In genomic region chr1:6823822-6824221, GRCh38 we compare ENCODE assay signal across 23 cellular contexts. TPM values are rescaled to one million over a fixed set of nuclear protein-coding genes. Genes with fewer than 3 reads are reported as not detected.
DNase-seq lines count a peak whose midpoint lies in the region; TF ChIP-seq lines count a peak whose summit lies in the region.
"Had no signal": no experiment of that assay in that cellular context is flagged by ENCODE, and none has a peak within 500 bp of the region (broad histone marks: within the 10 kb centered on the region; RNA-seq: fewer than 3 reads in every experiment).

No MANE protein-coding gene starts in this region.

- TF ChIP-seq POLR2A in testis (IDR thresholded peaks at IDR 0.05) = no peak

- H3K27me3 ChIP-seq in Karpas-422 (ENCODE audit: low read length) (no peaks in the 10 kb centered on the region), mucosa of rectum (ENCODE audit: control insufficient read depth in 2 of 2, insufficient read depth in 2 of 2, low read length in 2 of 2) (no peaks in the 10 kb centered on the region), testis (no peaks in the 10 kb centered on the region), HAP-1 (ENCODE audit: low read depth) (no peaks in the 10 kb centered on the region)
- H3K27me3 ChIP-seq: heart left ventricle, SJSA1 had no signal

- H3K4me1 ChIP-seq in Karpas-422 (ENCODE audit: low read length) = peaks cover 66% of the 10 kb centered on the region
- peaks cover 17 to 37% of the 10 kb centered on the region in 2 donors for H3K4me1 ChIP-seq in mucosa of rectum (ENCODE audit: control insufficient read depth in 2 of 2, insufficient read depth in 2 of 2, low read length in 2 of 2)
- H3K4me1 ChIP-seq in testis = peaks cover 58% of the 10 kb centered on the region
- peaks cover 20% of the 10 kb centered on the region for H3K4me1 ChIP-seq in HAP-1

- H4K20me1 ChIP-seq in Karpas-422 (ENCODE audit: insufficient read depth, low read depth, low read length) = peaks cover 27% of the 10 kb centered on the region

- peaks cover 99% of the 10 kb centered on the region for H3K79me2 ChIP-seq in Karpas-422 (ENCODE audit: low read length)

- H3K27ac ChIP-seq in Karpas-422 (ENCODE audit: low read length) (peak overlapping the region; percentile 34), coronary artery (peak overlapping the region; percentile 33 to 37), mucosa of rectum (ENCODE audit: low read depth in 2 of 2, low read length in 2 of 2) (peak overlapping the region; percentile 24 to 76), testis (peak overlapping the region; percentile 57 to 66)
- H3K27ac ChIP-seq: epithelial cell of prostate, heart left ventricle, SJSA1 had no signal

- no peaks in the 10 kb centered on the region for H3K9me2 ChIP-seq in Karpas-422 (replicated peaks; ENCODE audit: insufficient read depth, low read length)

- in situ Hi-C loops in HAP-1 (cut with MboI; ENCODE audit: low sequenced_read_pairs) = no loop called here

- no peak for DNase-seq in Karpas-422
- no peak for DNase-seq in coronary artery (ENCODE audit: low spot score)
- DNase-seq in testis = no peak
- no peak for DNase-seq in NCI-H526 (lab: John Stamatoyannopoulos, UW)
- DNase-seq in NCI-H1930 (lab: John Stamatoyannopoulos, UW) = no peak
- no peak for DNase-seq in DMS153 (lab: John Stamatoyannopoulos, UW)
- DNase-seq in HAP-1 (ENCODE audit: low spot score in 2 of 2) = no peak
- DNase-seq: activated CD4-positive, alpha-beta memory T cell treated with anti-CD3 and anti-CD28 coated beads for 36 hours; activated effector memory CD4-positive, alpha-beta T cell treated with Interleukin-2 at 50 U/mL for 16 hours; C1 segment of cervical spinal cord; cerebellar nuclear complex; effector CD4-positive, alpha-beta T cell; EL; heart left ventricle; left ventricle myocardium superior; NCI-H2171; NCI-H524; stimulated activated CD4-positive, alpha-beta T cell treated with anti-CD3 and anti-CD28 coated beads, Interleukin-1b, Interleukin-23, amount 100 ng/mL, for 48 hours; substantia nigra; T-cell had no signal

- intact Hi-C loops in testis (cut with DNase I; ENCODE audit: low total_unique reads) = no loop called here

- H3K4me3 ChIP-seq in Karpas-422 (ENCODE audit: low read length) = no peak overlapping the region
- H3K4me3 ChIP-seq in coronary artery = no peak overlapping the region
- peak overlapping the region in 1 of 2 donors; percentile 37 for H3K4me3 ChIP-seq in mucosa of rectum (ENCODE audit: low read length in 2 of 2)
- H3K4me3 ChIP-seq in testis = no peak overlapping the region
- H3K4me3 ChIP-seq in HAP-1 = no peak overlapping the region
- H3K4me3 ChIP-seq: heart left ventricle, SJSA1 had no signal

- H3K9me3 ChIP-seq in Karpas-422 (ENCODE audit: low read length) (no peaks in the 10 kb centered on the region), mucosa of rectum (ENCODE audit: control insufficient read depth in 2 of 2, low read length in 2 of 2) (no peaks in the 10 kb centered on the region), testis (no peaks in the 10 kb centered on the region), HAP-1 (no peaks in the 10 kb centered on the region)
- H3K9me3 ChIP-seq: heart left ventricle had no signal

- H2AFZ ChIP-seq in Karpas-422 (ENCODE audit: low read length) = no peak overlapping the region

- peaks cover 5% of the 10 kb centered on the region; the same call in 1 of the 2 replicates for H3K36me3 ChIP-seq in Karpas-422 (ENCODE audit: insufficient read depth, low read length)
- H3K36me3 ChIP-seq in mucosa of rectum (ENCODE audit: control insufficient read depth in 2 of 2, insufficient read depth in 2 of 2, low read length in 2 of 2) = no peaks in the 10 kb centered on the region
- no peaks in the 10 kb centered on the region for H3K36me3 ChIP-seq in testis (ENCODE audit: low read depth, missing control alignments)
- H3K36me3 ChIP-seq in HAP-1 (replicated peaks) = no peaks in the 10 kb centered on the region; the same call in none of the 2 replicates

- TF ChIP-seq CTCF in coronary artery (IDR thresholded peaks at IDR 0.05) (no peak), testis (IDR thresholded peaks at IDR 0.05) (no peak)

- H3K9ac ChIP-seq in Karpas-422 (ENCODE audit: low read length) (no peak overlapping the region), mucosa of rectum (ENCODE audit: low read depth in 1 of 2, low read length in 2 of 2) (peak overlapping the region in 1 of 2 donors; percentile 41)

- H3K4me2 ChIP-seq in Karpas-422 (ENCODE audit: low read depth, low read length, poor library complexity, severe bottlenecking) = no peak overlapping the region

RNA-seq across cellular contexts. Expression of gene CAMTA1, which starts 38.6 kb away (rescaled TPM):
- total RNA-seq in Karpas-422 (2014; rRNA removed; shearing (Covaris generic); ENCODE audit: low replicate concordance) = 80.5 and 118 TPM in 2 replicates
- total RNA-seq in testis = 100 to 1,000 TPM; 119 to 158 TPM
- 116 TPM for polyA plus RNA-seq in testis (ENCODE audit: insufficient read depth, low read depth, low replicate concordance)
